In genomic region chr16:72247821-72248253, GRCh38 we compare ENCODE assay signal across 20 cellular contexts.
DNase-seq lines count a peak whose midpoint lies in the region; ATAC-seq, FAIRE-seq and TF ChIP-seq lines count a peak whose summit lies in the region.
"Had no signal": no experiment of that assay in that cellular context is flagged by ENCODE, and none has a peak within 500 bp of the region (broad histone marks: within the 10 kb centered on the region; RNA-seq: fewer than 3 reads in every experiment).

No MANE protein-coding gene starts in this region.

- intact Hi-C loops in sigmoid colon (cut with DNase I), result no loop called here

- H4K20me1 ChIP-seq in astrocyte (ENCODE audit: insufficient read depth, low read length), result no peaks in the 10 kb centered on the region

- no peak for ATAC-seq in GM21528 (IDR thresholded peaks at IDR 0.05; ENCODE audit: low FRiP score, unreplicated experiment)
- ATAC-seq: activated naive CD4-positive, alpha-beta T cell treated with anti-CD3 and anti-CD28 coated beads, Interleukin-2, amount 50 U/mL, for 72 hours; K562 had no signal

- no peak overlapping the region for H4K8ac ChIP-seq in mesendoderm (ENCODE audit: low read depth, low read length)

- no peak overlapping the region for H3K27ac ChIP-seq in astrocyte (ENCODE audit: low read depth, low read length)
- peak overlapping the region in 3 of 4 donors; percentile 21 to 46 (median 30) for H3K27ac ChIP-seq in sigmoid colon
- no peak overlapping the region for H3K27ac ChIP-seq in mesendoderm (ENCODE audit: low read depth, low read length)
- H3K27ac ChIP-seq: SJCRH30, upper lobe of left lung had no signal

- no peaks in the 10 kb centered on the region for H3K79me2 ChIP-seq in astrocyte (ENCODE audit: insufficient read depth, low read length)
- no peaks in the 10 kb centered on the region for H3K79me2 ChIP-seq in mesendoderm (ENCODE audit: control insufficient read depth, insufficient read depth, low read length)

- H2BK120ac ChIP-seq in mesendoderm (ENCODE audit: low read depth, low read length), result no peak overlapping the region

- H3K27ac Mint-ChIP-seq in astrocyte (ENCODE audit: unreplicated experiment) (no peak overlapping the region), glutamatergic neuron (ENCODE audit: unreplicated experiment) (no peak overlapping the region)
- H3K27ac Mint-ChIP-seq: activated CD4-positive, alpha-beta T cell treated with anti-CD3 and anti-CD28 coated beads, Interleukin-2, amount 10 ng/mL, durations not matched to agents 7 days and 5 days; activated naive CD4-positive, alpha-beta T cell treated with anti-CD3 and anti-CD28 coated beads, Interleukin-2, amount 50 U/mL, for 72 hours; nephron had no signal

- H3K4me2 ChIP-seq in astrocyte (ENCODE audit: low read length) (peak overlapping the region; percentile 44), mesendoderm (ENCODE audit: low read length) (no peak overlapping the region)

- H3K36me3 ChIP-seq in astrocyte (ENCODE audit: insufficient read depth, low read length) (no peaks in the 10 kb centered on the region), sigmoid colon (no peaks in the 10 kb centered on the region), mesendoderm (ENCODE audit: control insufficient read depth, insufficient read depth, low read length) (no peaks in the 10 kb centered on the region)
- H3K36me3 ChIP-seq: SJCRH30, upper lobe of left lung had no signal

- H2AFZ ChIP-seq in astrocyte (ENCODE audit: low read depth, low read length), result peak overlapping the region; percentile 48

- no peaks in the 10 kb centered on the region for H3K27me3 Mint-ChIP-seq in astrocyte (ENCODE audit: low read depth, unreplicated experiment)
- H3K27me3 Mint-ChIP-seq in glutamatergic neuron (ENCODE audit: unreplicated experiment), result peaks cover 3% of the 10 kb centered on the region

- H3K9ac ChIP-seq in astrocyte (ENCODE audit: low read length) (no peak overlapping the region), mesendoderm (ENCODE audit: low read length) (no peak overlapping the region)

- no peaks in the 10 kb centered on the region for H3K9me3 ChIP-seq in astrocyte (ENCODE audit: insufficient read depth, low read depth, low read length)
- H3K9me3 ChIP-seq in sigmoid colon, result no peaks in the 10 kb centered on the region
- H3K9me3 ChIP-seq: SJCRH30, upper lobe of left lung had no signal

- H3K4me1 ChIP-seq in astrocyte (ENCODE audit: insufficient read depth, low read length) (peaks cover 7% of the 10 kb centered on the region), sigmoid colon (peaks cover 0 to 4% (median 0%) of the 10 kb centered on the region in 4 donors), mesendoderm (ENCODE audit: control insufficient read depth, low read depth, low read length) (peaks cover 1% of the 10 kb centered on the region)
- H3K4me1 ChIP-seq: SJCRH30, upper lobe of left lung had no signal

- no peak overlapping the region for H2BK5ac ChIP-seq in mesendoderm (ENCODE audit: low read length)

- H3K9me3 Mint-ChIP-seq in astrocyte (ENCODE audit: unreplicated experiment) (no peaks in the 10 kb centered on the region), glutamatergic neuron (ENCODE audit: unreplicated experiment) (no peaks in the 10 kb centered on the region)
- H3K9me3 Mint-ChIP-seq: activated naive CD4-positive, alpha-beta T cell treated with anti-CD3 and anti-CD28 coated beads, Interleukin-2, amount 50 U/mL, for 72 hours; nephron had no signal

- TF ChIP-seq POLR2A in sigmoid colon (IDR thresholded peaks at IDR 0.05), result no peak

- no peak overlapping the region for H4K5ac ChIP-seq in mesendoderm (ENCODE audit: low read length)

- H3K36me3 Mint-ChIP-seq in astrocyte (ENCODE audit: low read depth, unreplicated experiment), result no peaks in the 10 kb centered on the region
- H3K36me3 Mint-ChIP-seq in glutamatergic neuron (ENCODE audit: unreplicated experiment), result no peaks in the 10 kb centered on the region
- H3K36me3 Mint-ChIP-seq: activated naive CD4-positive, alpha-beta T cell treated with anti-CD3 and anti-CD28 coated beads, Interleukin-2, amount 50 U/mL, for 72 hours had no signal

- no peak overlapping the region for H2AK5ac ChIP-seq in mesendoderm (ENCODE audit: low read length)

- H3K79me1 ChIP-seq in mesendoderm (ENCODE audit: low read length), result no peaks in the 10 kb centered on the region

- H3K4me3 Mint-ChIP-seq in astrocyte (ENCODE audit: unreplicated experiment) (no peak overlapping the region), glutamatergic neuron (ENCODE audit: unreplicated experiment) (no peak overlapping the region)
- H3K4me3 Mint-ChIP-seq: activated CD4-positive, alpha-beta T cell treated with anti-CD3 and anti-CD28 coated beads, Interleukin-2, amount 10 ng/mL, durations not matched to agents 7 days and 5 days; nephron had no signal

- H3K4me3 ChIP-seq in astrocyte (ENCODE audit: insufficient read depth, low read depth, low read length) (no peak overlapping the region), fibroblast of villous mesenchyme (ENCODE audit: low read depth, low read length) (no peak overlapping the region), sigmoid colon (no peak overlapping the region), mesendoderm (ENCODE audit: low read length) (no peak overlapping the region)
- H3K4me3 ChIP-seq: K562, lung, SJCRH30, skin epidermis, upper lobe of left lung had no signal

- H3K56ac ChIP-seq in mesendoderm (ENCODE audit: low read length), result no peak overlapping the region

- 70 to 71% methylated on average over 5 of the region's 5 CpGs for WGBS in sigmoid colon, 2 donors
- no CpG with 5 or more reads among the region's 5 CpGs for WGBS in mesendoderm (ENCODE audit: extremely low coverage, insufficient coverage, low lambda C conversion rate)

- no peak overlapping the region for H2BK15ac ChIP-seq in mesendoderm (replicated peaks; ENCODE audit: low read depth)

- peaks cover 2% of the 10 kb centered on the region for H3K4me1 Mint-ChIP-seq in astrocyte (ENCODE audit: low read depth, unreplicated experiment)
- H3K4me1 Mint-ChIP-seq in glutamatergic neuron (ENCODE audit: low read depth, unreplicated experiment), result no peaks in the 10 kb centered on the region
- H3K4me1 Mint-ChIP-seq: nephron had no signal

- TF ChIP-seq EP300 in sigmoid colon (IDR thresholded peaks at IDR 0.05), result peak in 1 of 4 donors; percentile 16

- no peak overlapping the region for H3K23ac ChIP-seq in mesendoderm (ENCODE audit: low read length)

- FAIRE-seq in astrocyte (lab: Jason Lieb, UNC), result peak; percentile 26
- FAIRE-seq: colon, H54, K562 had no signal

- DNase-seq in GM04504 (ENCODE audit: low read depth), result peak; percentile 20
- peak; percentile 61 for DNase-seq in astrocyte (ENCODE audit: low read depth)
- peak; percentile 72 for DNase-seq in fibroblast of villous mesenchyme (ENCODE audit: low read depth)
- peak; percentile 66 for DNase-seq in sigmoid colon
- DNase-seq in anterior cingulate cortex (lab: John Stamatoyannopoulos, UW), result no peak
- DNase-seq in mesendoderm, result no peak
- DNase-seq in glutamatergic neuron, result no peak
- DNase-seq: activated CD4-positive, alpha-beta T cell treated with anti-CD3 and anti-CD28 coated beads, Interleukin-2, amount 10 ng/mL, durations not matched to agents 7 days and 5 days; activated T-cell treated with anti-CD3 and anti-CD28 coated beads, Interleukin-2, amount 50 U/mL, for 1 hour; erythroblast; SJCRH30; upper lobe of left lung had no signal

- no peak overlapping the region for H3K4ac ChIP-seq in mesendoderm (ENCODE audit: low read depth, low read length)

- TF ChIP-seq CTCF in astrocyte (IDR thresholded peaks at IDR 0.05; ENCODE audit: insufficient read depth, low read depth, low read length), result no peak
- TF ChIP-seq CTCF in fibroblast of villous mesenchyme (IDR thresholded peaks at IDR 0.05; ENCODE audit: insufficient read depth, low read depth, low read length), result no peak
- TF ChIP-seq CTCF in sigmoid colon (IDR thresholded peaks at IDR 0.05), result no peak
- TF ChIP-seq CTCF in glutamatergic neuron (IDR thresholded peaks at IDR 0.05; ENCODE audit: partially characterized antibody, unreplicated experiment), result no peak

- H3K27me3 ChIP-seq in astrocyte (ENCODE audit: insufficient read depth, low read length) (no peaks in the 10 kb centered on the region), sigmoid colon (no peaks in the 10 kb centered on the region), mesendoderm (ENCODE audit: insufficient read depth, low read length, poor library complexity) (no peaks in the 10 kb centered on the region)
- H3K27me3 ChIP-seq: SJCRH30, upper lobe of left lung had no signal

- H3K18ac ChIP-seq in mesendoderm (ENCODE audit: low read length), result no peak overlapping the region

Comparison
In these comparisons a context has a peak if more than half of its experiments do, and no peak if none do; other contexts are left out.
1. DNase-seq: peak in GM04504 (single experiment), astrocyte (single experiment), fibroblast of villous mesenchyme (single experiment) and sigmoid colon (single experiment); none in anterior cingulate cortex (0 of 58), mesendoderm (single experiment) and glutamatergic neuron (single experiment).
2. H3K27ac ChIP-seq: peak in sigmoid colon (3 of 4); none in astrocyte (single experiment) and mesendoderm (single experiment).